In the genomic region with DNA sequence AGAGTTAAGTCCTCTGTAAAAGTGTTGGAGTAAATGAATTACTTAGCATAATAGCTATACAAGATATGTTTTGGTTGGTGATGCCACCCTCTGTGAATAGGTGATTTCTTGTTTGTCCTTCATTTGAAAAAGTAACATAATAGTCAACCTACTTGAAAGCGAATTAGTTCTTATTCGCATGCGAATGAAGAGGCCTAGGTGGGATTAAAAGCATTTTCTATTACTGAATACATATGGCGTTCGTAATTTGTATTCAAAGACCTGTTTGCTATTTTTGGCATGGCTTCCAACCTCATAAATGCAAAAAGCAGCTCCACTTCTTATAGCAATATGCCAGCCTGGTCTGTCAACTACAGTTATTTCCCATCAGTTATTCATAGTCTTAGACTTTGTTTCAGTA, we compare ENCODE assay signal across 12 cellular contexts.
A peak's percentile ranks its signal among the peaks of the same experiment; 100 is the strongest.
DNase-seq lines count a peak whose midpoint lies in the region; ATAC-seq and TF ChIP-seq lines count a peak whose summit lies in the region.
"Had no signal": no experiment of that assay in that cellular context is flagged by ENCODE, and none has a peak within 500 bp of the region (broad histone marks: within the 10 kb centered on the region; RNA-seq: fewer than 3 reads in every experiment).

No MANE protein-coding gene starts in this region.

- H3K27ac ChIP-seq in GM23338 (ENCODE audit: low read depth) (no peak overlapping the region), HEK293 (ENCODE audit: extremely low read depth, low read depth, low read length) (no peak overlapping the region)
- H3K27ac ChIP-seq: A549, C4-2B had no signal

- peaks cover 1% of the 10 kb centered on the region for H3K27me3 Mint-ChIP-seq in GM23338 (ENCODE audit: insufficient read depth, low read depth, poor library complexity)

- no peaks in the 10 kb centered on the region; the same call in 1 of the 2 replicates for H4K20me1 ChIP-seq in GM23338 (replicated peaks; ENCODE audit: insufficient read depth)

- H3K36me3 Mint-ChIP-seq in GM23338 (ENCODE audit: low read depth) = no peaks in the 10 kb centered on the region
- H3K36me3 Mint-ChIP-seq: CD4-positive, alpha-beta memory T cell had no signal

- H3K4me3 Mint-ChIP-seq in GM23338 = peak overlapping the region; percentile 2; the same call in 2 of the 3 replicates
- H3K4me3 Mint-ChIP-seq: CD4-positive, alpha-beta memory T cell had no signal

- H3K36me3 ChIP-seq in GM23338 (ENCODE audit: insufficient read depth) (no peaks in the 10 kb centered on the region), HEK293 (ENCODE audit: control insufficient read depth in 2 of 2, insufficient read depth in 1 of 2, low read length in 2 of 2) (no peaks in the 10 kb centered on the region)
- H3K36me3 ChIP-seq: BE2C had no signal

- H3F3A ChIP-seq in GM23338 (replicated peaks; ENCODE audit: low read depth) = no peaks in the 10 kb centered on the region

- CTCF ChIA-PET in HEK293 (lab: Yijun Ruan, JAX) = no interaction called here

- peaks cover 92% of the 10 kb centered on the region for H3K79me2 ChIP-seq in GM23338 (replicated peaks; ENCODE audit: insufficient read depth)

- H3K4me3 ChIP-seq in GM23338 = peak overlapping the region; percentile 21
- H3K4me3 ChIP-seq in HEK293 (ENCODE audit: low read depth, low read length) = no peak overlapping the region
- H3K4me3 ChIP-seq: A549 had no signal

- H3K4me2 ChIP-seq in GM23338 = peak overlapping the region; percentile 67
- H3K4me2 ChIP-seq: A549 had no signal

- H3K4me1 ChIP-seq in GM23338 (ENCODE audit: insufficient read depth) (peaks cover 70% of the 10 kb centered on the region), HEK293 (ENCODE audit: control insufficient read depth, insufficient read depth, low read length) (peaks cover 10% of the 10 kb centered on the region)
- H3K4me1 ChIP-seq: A549, BE2C had no signal

- POLR2A ChIA-PET in HEK293 (lab: Yijun Ruan, JAX) = no interaction called here

- no peaks in the 10 kb centered on the region for H3K27me3 ChIP-seq in GM23338 (ENCODE audit: insufficient read depth)
- H3K27me3 ChIP-seq: BE2C had no signal

- peaks cover 64% of the 10 kb centered on the region for H3K4me1 Mint-ChIP-seq in GM23338
- H3K4me1 Mint-ChIP-seq: CD4-positive, alpha-beta memory T cell had no signal

- H3K9me2 ChIP-seq in GM23338 (ENCODE audit: insufficient read depth) = no peaks in the 10 kb centered on the region

- DNase-seq in GM23338 (ENCODE audit: low spot score) (no peak), astrocyte of the hippocampus (ENCODE audit: low read depth, low spot score) (peak; percentile 58), MV-4-11 (lab: John Stamatoyannopoulos, UW) (no peak), NCI-H146 treated with DMSO at 0.1 percent for 48 hours (lab: John Stamatoyannopoulos, UW; ENCODE audit: unreplicated experiment) (no peak)
- DNase-seq in stimulated activated naive CD8-positive, alpha-beta T cell treated with anti-CD3 and anti-CD28 coated beads, Interleukin-15, Interleukin-2, amounts not matched to agents 100 U/mL and 50 U/mL, for 24 hours = no peak
- DNase-seq: BE2C; CD4-positive, alpha-beta memory T cell; GF-D8 had no signal

- no peak for ATAC-seq in GM23338
- no peak for ATAC-seq in stimulated activated naive CD8-positive, alpha-beta T cell treated with anti-CD3 and anti-CD28 coated beads, Interleukin-15, Interleukin-2, amounts not matched to agents 100 U/mL and 50 U/mL, for 24 hours
- ATAC-seq: A549, HepG2 had no signal

- TF ChIP-seq CTCF in GM23338 (conservative IDR thresholded peaks at IDR 0.05; ENCODE audit: low read depth in 2 of 2) = no peak
- TF ChIP-seq CTCF in HEK293 (tag by site-specific recombination; IDR thresholded peaks at IDR 0.05) = no peak

- no peak overlapping the region for H3K27ac Mint-ChIP-seq in GM23338
- H3K27ac Mint-ChIP-seq: CD4-positive, alpha-beta memory T cell had no signal

- no peaks in the 10 kb centered on the region for H3K9me3 ChIP-seq in HEK293 (ENCODE audit: control insufficient read depth, insufficient read depth, low read depth, low read length)
- H3K9me3 ChIP-seq: A549, BE2C had no signal

- H2AFZ ChIP-seq in GM23338 = no peak overlapping the region

- H3K9me3 Mint-ChIP-seq in GM23338 = no peaks in the 10 kb centered on the region
- H3K9me3 Mint-ChIP-seq: CD4-positive, alpha-beta memory T cell had no signal

TF ChIP-seq in GM23338, 12 proteins besides CTCF, POLR2A, EP300 and RAD21:
- TF ChIP-seq NANOG (IDR thresholded peaks at IDR 0.05; ENCODE audit: borderline replicate concordance) = peak; percentile 66; the same call in 1 of the 2 replicates
- TF ChIP-seq JUNB (IDR thresholded peaks at IDR 0.05; ENCODE audit: unreplicated experiment) = no peak

TF ChIP-seq in HEK293, 187 proteins besides CTCF, POLR2A, EP300 and RAD21:
- TF ChIP-seq ZNF785 (tag by site-specific recombination; IDR thresholded peaks at IDR 0.05) = no peak
- no peak for TF ChIP-seq EGR2 (tag by site-specific recombination; IDR thresholded peaks at IDR 0.05; ENCODE audit: low read depth)
- TF ChIP-seq GLI4 (tag by site-specific recombination; IDR thresholded peaks at IDR 0.05) = no peak
- peak; percentile 44 for TF ChIP-seq FEZF1 (tag by site-specific recombination; IDR thresholded peaks at IDR 0.05)
- no peak for TF ChIP-seq ZNF202 (tag by site-specific recombination; IDR thresholded peaks at IDR 0.05; ENCODE audit: borderline replicate concordance)
- TF ChIP-seq IKZF3 (tag by site-specific recombination; IDR thresholded peaks at IDR 0.05) = 0 out of 2 replicates have a peak, but pooled peaks have one; percentile 16
- TF ChIP-seq ZNF23 (tag by site-specific recombination; IDR thresholded peaks at IDR 0.05; ENCODE audit: borderline replicate concordance) = no peak
- 0 out of 2 replicates have a peak, but pooled peaks have one; percentile 10 for TF ChIP-seq OVOL3 (tag by site-specific recombination; IDR thresholded peaks at IDR 0.05)
- 0 out of 2 replicates have a peak, but pooled peaks have one; percentile 44 for TF ChIP-seq OSR2 (tag by site-specific recombination; IDR thresholded peaks at IDR 0.05)
- TF ChIP-seq PRDM6 (tag by site-specific recombination; IDR thresholded peaks at IDR 0.05) = peak; percentile 93
- no peak for TF ChIP-seq GFI1B (tag by site-specific recombination; IDR thresholded peaks at IDR 0.05)
- TF ChIP-seq ZNF792 (tag by site-specific recombination; IDR thresholded peaks at IDR 0.05) = no peak
- no peak for TF ChIP-seq ZNF266 (tag by site-specific recombination; IDR thresholded peaks at IDR 0.05; ENCODE audit: low read depth)
- no peak for TF ChIP-seq HOXA7 (CRISPR knock-in tag; IDR thresholded peaks at IDR 0.05; ENCODE audit: borderline replicate concordance)
- TF ChIP-seq, protein P1, sequence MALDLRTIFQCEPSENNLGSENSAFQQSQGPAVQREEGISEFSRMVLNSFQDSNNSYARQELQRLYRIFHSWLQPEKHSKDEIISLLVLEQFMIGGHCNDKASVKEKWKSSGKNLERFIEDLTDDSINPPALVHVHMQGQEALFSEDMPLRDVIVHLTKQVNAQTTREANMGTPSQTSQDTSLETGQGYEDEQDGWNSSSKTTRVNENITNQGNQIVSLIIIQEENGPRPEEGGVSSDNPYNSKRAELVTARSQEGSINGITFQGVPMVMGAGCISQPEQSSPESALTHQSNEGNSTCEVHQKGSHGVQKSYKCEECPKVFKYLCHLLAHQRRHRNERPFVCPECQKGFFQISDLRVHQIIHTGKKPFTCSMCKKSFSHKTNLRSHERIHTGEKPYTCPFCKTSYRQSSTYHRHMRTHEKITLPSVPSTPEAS (tag by site-specific recombination; IDR thresholded peaks at IDR 0.05) = no peak
- TF ChIP-seq WT1 (tag by site-specific recombination; IDR thresholded peaks at IDR 0.05) = peak; percentile 72
- peak; percentile 72 for TF ChIP-seq ZBTB44 (tag by site-specific recombination; IDR thresholded peaks at IDR 0.05)
